Comparison of ENCODE assay signal across 1 cellular context in the genomic region with DNA sequence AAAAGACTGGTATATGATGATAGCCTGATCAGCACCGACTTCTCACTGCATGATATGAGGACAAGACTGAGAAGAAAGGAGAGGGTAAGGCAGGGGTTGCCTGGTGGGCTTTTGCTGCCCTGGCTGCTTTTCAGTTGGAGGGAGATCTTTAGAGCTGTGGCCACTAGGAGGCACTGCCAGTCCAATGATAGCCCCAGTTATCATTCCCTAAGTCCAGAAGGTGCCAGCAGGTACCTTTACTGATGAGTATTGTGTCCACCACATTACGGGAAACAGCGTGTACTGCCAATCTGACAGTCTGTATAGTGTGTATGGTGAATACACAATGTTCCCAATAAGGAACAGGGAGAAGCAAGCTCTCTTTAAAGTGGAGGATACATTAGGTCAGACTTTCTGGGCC.
TF ChIP-seq lines count a peak whose summit lies in the region.

No MANE protein-coding gene starts in this region.

TF ChIP-seq in HCT116, 20 proteins besides CTCF, POLR2A, EP300 and RAD21 (continued from another document):
- TF ChIP-seq, protein P1, sequence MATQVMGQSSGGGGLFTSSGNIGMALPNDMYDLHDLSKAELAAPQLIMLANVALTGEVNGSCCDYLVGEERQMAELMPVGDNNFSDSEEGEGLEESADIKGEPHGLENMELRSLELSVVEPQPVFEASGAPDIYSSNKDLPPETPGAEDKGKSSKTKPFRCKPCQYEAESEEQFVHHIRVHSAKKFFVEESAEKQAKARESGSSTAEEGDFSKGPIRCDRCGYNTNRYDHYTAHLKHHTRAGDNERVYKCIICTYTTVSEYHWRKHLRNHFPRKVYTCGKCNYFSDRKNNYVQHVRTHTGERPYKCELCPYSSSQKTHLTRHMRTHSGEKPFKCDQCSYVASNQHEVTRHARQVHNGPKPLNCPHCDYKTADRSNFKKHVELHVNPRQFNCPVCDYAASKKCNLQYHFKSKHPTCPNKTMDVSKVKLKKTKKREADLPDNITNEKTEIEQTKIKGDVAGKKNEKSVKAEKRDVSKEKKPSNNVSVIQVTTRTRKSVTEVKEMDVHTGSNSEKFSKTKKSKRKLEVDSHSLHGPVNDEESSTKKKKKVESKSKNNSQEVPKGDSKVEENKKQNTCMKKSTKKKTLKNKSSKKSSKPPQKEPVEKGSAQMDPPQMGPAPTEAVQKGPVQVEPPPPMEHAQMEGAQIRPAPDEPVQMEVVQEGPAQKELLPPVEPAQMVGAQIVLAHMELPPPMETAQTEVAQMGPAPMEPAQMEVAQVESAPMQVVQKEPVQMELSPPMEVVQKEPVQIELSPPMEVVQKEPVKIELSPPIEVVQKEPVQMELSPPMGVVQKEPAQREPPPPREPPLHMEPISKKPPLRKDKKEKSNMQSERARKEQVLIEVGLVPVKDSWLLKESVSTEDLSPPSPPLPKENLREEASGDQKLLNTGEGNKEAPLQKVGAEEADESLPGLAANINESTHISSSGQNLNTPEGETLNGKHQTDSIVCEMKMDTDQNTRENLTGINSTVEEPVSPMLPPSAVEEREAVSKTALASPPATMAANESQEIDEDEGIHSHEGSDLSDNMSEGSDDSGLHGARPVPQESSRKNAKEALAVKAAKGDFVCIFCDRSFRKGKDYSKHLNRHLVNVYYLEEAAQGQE (IDR thresholded peaks at IDR 0.05; ENCODE audit: low read depth) = no peak
- TF ChIP-seq YY1 (IDR thresholded peaks at IDR 0.05; ENCODE audit: extremely low read depth, insufficient replicate concordance, low read depth, low read length) (no peak), SRF (IDR thresholded peaks at IDR 0.05; ENCODE audit: low read depth) (no peak)
- TF ChIP-seq, protein P2, sequence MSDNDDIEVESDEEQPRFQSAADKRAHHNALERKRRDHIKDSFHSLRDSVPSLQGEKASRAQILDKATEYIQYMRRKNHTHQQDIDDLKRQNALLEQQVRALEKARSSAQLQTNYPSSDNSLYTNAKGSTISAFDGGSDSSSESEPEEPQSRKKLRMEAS (IDR thresholded peaks at IDR 0.05) = no peak
